ENCODE assay signal across 23 cellular contexts in the genomic region with DNA sequence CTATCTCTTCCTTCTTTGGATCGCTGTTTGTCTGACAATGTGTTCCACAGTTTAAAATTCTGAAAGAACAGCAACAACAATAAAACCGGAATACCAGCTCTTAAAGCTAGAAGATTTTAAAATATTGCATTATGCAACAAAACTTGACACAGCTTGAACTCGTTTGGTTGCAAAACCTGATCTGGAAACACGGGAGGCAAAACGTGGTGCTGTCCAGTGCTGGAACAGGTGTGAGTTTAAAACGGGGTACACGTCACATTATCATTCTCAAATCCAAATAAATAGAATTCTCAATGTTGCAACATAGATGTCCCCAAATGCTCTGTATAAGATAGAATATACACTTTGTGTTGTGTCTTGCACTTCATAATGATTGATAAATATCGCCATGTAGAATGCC.
DNase-seq lines count a peak whose midpoint lies in the region; ATAC-seq, FAIRE-seq and TF ChIP-seq lines count a peak whose summit lies in the region.
"Had no signal": no experiment of that assay in that cellular context is flagged by ENCODE, and none has a peak within 500 bp of the region (broad histone marks: within the 10 kb centered on the region; RNA-seq: fewer than 3 reads in every experiment).

No MANE protein-coding gene starts in this region.

- no peaks in the 10 kb centered on the region for H3K36me3 ChIP-seq in K562 (ENCODE audit: control insufficient read depth, insufficient read depth, low read length)
- peaks cover 0 to 3% (median 0%) of the 10 kb centered on the region in 4 donors for H3K36me3 ChIP-seq in esophagus muscularis mucosa
- H3K36me3 ChIP-seq in lower lobe of right lung, result no peaks in the 10 kb centered on the region
- H3K36me3 ChIP-seq: HAP-1 had no signal

- no peaks in the 10 kb centered on the region for H3K79me2 ChIP-seq in K562 (ENCODE audit: control insufficient read depth, insufficient read depth, low read length)

- TF ChIP-seq POLR2A in A549 (IDR thresholded peaks at IDR 0.05; ENCODE audit: low read length) (no peak), K562 (conservative IDR thresholded peaks at IDR 0.05) (no peak), esophagus muscularis mucosa (IDR thresholded peaks at IDR 0.05; ENCODE audit: low read depth) (no peak)

- H3K4me3 Mint-ChIP-seq in activated CD4-positive, alpha-beta T cell treated with anti-CD3 and anti-CD28 coated beads, Interleukin-2, amount 10 ng/mL, durations not matched to agents 24 days and 14 days, result no peak overlapping the region
- H3K4me3 Mint-ChIP-seq: brain; CD14-positive monocyte; stimulated activated effector memory CD8-positive, alpha-beta T cell treated with anti-CD3 and anti-CD28 coated beads, Interleukin-12 subunit alpha, Interleukin-12 subunit beta, amount 100 ng/mL, for 72 hours had no signal

- H3K4me3 ChIP-seq in A549, result no peak overlapping the region
- H3K4me3 ChIP-seq in K562, result no peak overlapping the region
- no peak overlapping the region for H3K4me3 ChIP-seq in esophagus muscularis mucosa
- no peak overlapping the region for H3K4me3 ChIP-seq in lower lobe of right lung
- H3K4me3 ChIP-seq: HAP-1 had no signal

- POLR2A ChIA-PET in A549 (lab: Yijun Ruan, JAX) (no interaction called here), K562 (lab: Yijun Ruan, JAX) (no interaction called here)

- peaks cover 31% of the 10 kb centered on the region for H3K4me1 Mint-ChIP-seq in activated CD4-positive, alpha-beta T cell treated with anti-CD3 and anti-CD28 coated beads, Interleukin-2, amount 10 ng/mL, durations not matched to agents 24 days and 14 days
- H3K4me1 Mint-ChIP-seq: brain, CD14-positive monocyte had no signal

- H3K9me3 ChIP-seq in A549, result no peaks in the 10 kb centered on the region
- H3K9me3 ChIP-seq in K562 (replicated peaks; ENCODE audit: control insufficient read depth, insufficient read depth, low read depth, low read length), result no peaks in the 10 kb centered on the region
- H3K9me3 ChIP-seq in esophagus muscularis mucosa, result no peaks in the 10 kb centered on the region
- H3K9me3 ChIP-seq in lower lobe of right lung, result no peaks in the 10 kb centered on the region
- H3K9me3 ChIP-seq: Caco-2, HAP-1 had no signal

- H3K4me1 ChIP-seq in A549, result no peaks in the 10 kb centered on the region
- H3K4me1 ChIP-seq in K562 (replicated peaks in 1 of 2; ENCODE audit: control insufficient read depth in 2 of 2, insufficient read depth in 2 of 2, low read length in 2 of 2), result no peaks in the 10 kb centered on the region
- no peaks in the 10 kb centered on the region for H3K4me1 ChIP-seq in esophagus muscularis mucosa
- H3K4me1 ChIP-seq in lower lobe of right lung, result no peaks in the 10 kb centered on the region
- H3K4me1 ChIP-seq: Caco-2, HAP-1 had no signal

- no peak overlapping the region for H3K27ac ChIP-seq in A549
- no peak overlapping the region for H3K27ac ChIP-seq in K562 (ENCODE audit: extremely low read depth, low read depth, low read length)
- H3K27ac ChIP-seq in esophagus muscularis mucosa (replicated peaks in 1 of 4), result no peak overlapping the region
- H3K27ac ChIP-seq in lower lobe of right lung, result no peak overlapping the region

- no peak overlapping the region for H3K4me2 ChIP-seq in A549
- no peak overlapping the region for H3K4me2 ChIP-seq in K562 (ENCODE audit: insufficient read depth, low read length)

- TF ChIP-seq RAD21 in A549 (conservative IDR thresholded peaks at IDR 0.05 in 1 of 2, IDR thresholded peaks at IDR 0.05 in 1 of 2) (no peak), K562 (CRISPR knock-in tag; conservative IDR thresholded peaks at IDR 0.05 in 1 of 2, IDR thresholded peaks at IDR 0.05 in 1 of 2) (no peak)

- no TSS peak for BruUV-seq in K562 (replicated peaks; lab: Mats Ljungman, UMichigan)

- TF ChIP-seq EP300 in A549 (IDR thresholded peaks at IDR 0.05) (no peak), K562 (IDR thresholded peaks at IDR 0.05; ENCODE audit: low read length) (no peak), esophagus muscularis mucosa (IDR thresholded peaks at IDR 0.05) (no peak)

- no peaks in the 10 kb centered on the region for H3K27me3 Mint-ChIP-seq in activated CD4-positive, alpha-beta T cell treated with anti-CD3 and anti-CD28 coated beads, Interleukin-2, amount 10 ng/mL, durations not matched to agents 24 days and 14 days
- H3K27me3 Mint-ChIP-seq: brain had no signal

- no peaks in the 10 kb centered on the region for H3K9me3 Mint-ChIP-seq in activated CD4-positive, alpha-beta T cell treated with anti-CD3 and anti-CD28 coated beads, Interleukin-2, amount 10 ng/mL, durations not matched to agents 24 days and 14 days
- H3K9me3 Mint-ChIP-seq: brain; stimulated activated effector memory CD8-positive, alpha-beta T cell treated with anti-CD3 and anti-CD28 coated beads, Interleukin-12 subunit alpha, Interleukin-12 subunit beta, amount 100 ng/mL, for 72 hours had no signal

- H3K9me1 ChIP-seq in K562 (ENCODE audit: control insufficient read depth, insufficient read depth, low read length), result no peaks in the 10 kb centered on the region

- H2AFZ ChIP-seq in K562 (ENCODE audit: low read depth, low read length), result no peak overlapping the region

- intact Hi-C loops in activated CD4-positive, alpha-beta T cell treated with anti-CD3 and anti-CD28 coated beads, Interleukin-2, amount 10 ng/mL, durations not matched to agents 24 days and 14 days (cut with micrococcal nuclease), result no loop called here
- intact Hi-C loops in K562 (cut with micrococcal nuclease) (no loop called here), esophagus muscularis mucosa (cut with DNase I) (no loop called here), lower lobe of right lung (cut with DNase I) (no loop called here)

- peak overlapping the region; percentile 54 for H3K27ac Mint-ChIP-seq in activated CD4-positive, alpha-beta T cell treated with anti-CD3 and anti-CD28 coated beads, Interleukin-2, amount 10 ng/mL, durations not matched to agents 24 days and 14 days
- H3K27ac Mint-ChIP-seq: brain; CD14-positive monocyte; stimulated activated effector memory CD8-positive, alpha-beta T cell treated with anti-CD3 and anti-CD28 coated beads, Interleukin-12 subunit alpha, Interleukin-12 subunit beta, amount 100 ng/mL, for 72 hours had no signal

- H3K36me3 Mint-ChIP-seq in activated CD4-positive, alpha-beta T cell treated with anti-CD3 and anti-CD28 coated beads, Interleukin-2, amount 10 ng/mL, durations not matched to agents 24 days and 14 days (ENCODE audit: low read depth), result peaks cover 15% of the 10 kb centered on the region
- H3K36me3 Mint-ChIP-seq: brain had no signal

- no peak for TF ChIP-seq CTCF in A549 (IDR thresholded peaks at IDR 0.05)
- TF ChIP-seq CTCF in K562 (IDR thresholded peaks at IDR 0.05 in 2 of 3, conservative IDR thresholded peaks at IDR 0.05 in 1 of 3; ENCODE audit: insufficient read depth in 2 of 3, low read depth in 1 of 3, low read length in 3 of 3), result no peak
- no peak for TF ChIP-seq CTCF in esophagus muscularis mucosa (IDR thresholded peaks at IDR 0.05)
- no peak for TF ChIP-seq CTCF in lower lobe of right lung (IDR thresholded peaks at IDR 0.05)

- H3K27me3 ChIP-seq in K562 (ENCODE audit: control insufficient read depth in 2 of 2, insufficient read depth in 2 of 2, low read length in 2 of 2) (no peaks in the 10 kb centered on the region), esophagus muscularis mucosa (no peaks in the 10 kb centered on the region), lower lobe of right lung (ENCODE audit: low read depth) (no peaks in the 10 kb centered on the region)

- no peak overlapping the region for H3K9ac ChIP-seq in K562 (ENCODE audit: insufficient read depth in 1 of 2, low read depth in 2 of 2, low read length in 2 of 2)

- FAIRE-seq in A549 (lab: Jason Lieb, UNC), result no peak
- FAIRE-seq in K562 (lab: Jason Lieb, UNC), result no peak
- FAIRE-seq: endothelial cell of umbilical vein had no signal

- DNase-seq in activated CD4-positive, alpha-beta T cell treated with anti-CD3 and anti-CD28 coated beads, Interleukin-2, amount 10 ng/mL, durations not matched to agents 24 days and 14 days, result no peak
- no peak for DNase-seq in activated CD4-positive, alpha-beta T cell treated with anti-CD3 and anti-CD28 coated beads, Interleukin-2, amount 50 U/mL, for 1 hour
- DNase-seq in A549 (ENCODE audit: low read depth in 1 of 2, low spot score in 1 of 2) (no peak), NCI-H226 (peak; percentile 9), K562 (ENCODE audit: extremely low read depth in 1 of 4, low spot score in 3 of 4) (no peak), esophagus muscularis mucosa (ENCODE audit: extremely low spot score) (no peak), lower lobe of right lung (no peak)
- DNase-seq: activated CD8-positive, alpha-beta memory T cell treated with anti-CD3 and anti-CD28 coated beads, Interleukin-2, amount 50 U/mL, for 4 hours; activated effector memory CD4-positive, alpha-beta T cell treated with Interleukin-2 at 50 U/mL for 16 hours; amniotic stem cell; Caco-2; hippocampal formation; NCI-H1092 treated with DMSO at 0.1 percent for 48 hours; NCI-H1694 treated with DMSO at 0.1 percent for 48 hours; NCI-H82; stimulated activated CD4-positive, alpha-beta T cell treated with anti-CD3 and anti-CD28 coated beads, Interleukin-15, amount 100 ng/mL, for 24 hours; T1000 had no signal

- ATAC-seq in A549 (no peak), K562 (no peak), HG03108 (IDR thresholded peaks at IDR 0.05; ENCODE audit: unreplicated experiment) (no peak), lower lobe of right lung (no peak)

- CTCF ChIA-PET in A549 (lab: Yijun Ruan, JAX) (interaction anchor here (1.7 kb wide), 1 partner anchor 57 kb away, joined by 4 read pairs; no protein-coding TSS in a partner anchor), K562 (lab: Yijun Ruan, JAX; ENCODE audit: low intra/inter-chr PET ratio) (no interaction called here)

- in situ Hi-C loops in K562 (cut with MboI), result no loop called here

- 36% methylated on average over 8 of the region's 8 CpGs for whole genome bisulfite sequencing in A549 (ENCODE audit: missing lambda C conversion rate)
- 0% methylated on average over 8 of the region's 8 CpGs for WGBS in K562 (ENCODE audit: insufficient coverage, low coverage, missing lambda C conversion rate)
- 82% methylated on average over 8 of the region's 8 CpGs for WGBS in esophagus muscularis mucosa

- no peaks in the 10 kb centered on the region for H4K20me1 ChIP-seq in K562 (replicated peaks; ENCODE audit: control insufficient read depth, insufficient read depth, low read length)

TF ChIP-seq in K562, 482 proteins besides CTCF, POLR2A, EP300 and RAD21:
- TF ChIP-seq CEBPB (tag; IDR thresholded peaks at IDR 0.05) (0 out of 2 replicates have a peak, but pooled peaks have one; percentile 14), IFI16 (CRISPR knock-in tag; IDR thresholded peaks at IDR 0.05) (no peak)
- TF ChIP-seq, protein P1, sequence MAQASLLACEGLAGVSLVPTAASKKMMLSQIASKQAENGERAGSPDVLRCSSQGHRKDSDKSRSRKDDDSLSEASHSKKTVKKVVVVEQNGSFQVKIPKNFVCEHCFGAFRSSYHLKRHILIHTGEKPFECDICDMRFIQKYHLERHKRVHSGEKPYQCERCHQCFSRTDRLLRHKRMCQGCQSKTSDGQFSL (CRISPR knock-in tag; IDR thresholded peaks at IDR 0.05), result no peak
- TF ChIP-seq, protein P1 (tag; IDR thresholded peaks at IDR 0.05), result no peak
TF ChIP-seq in K562: peak in this region for 1.
